In genomic region chr1:201955009-201955749, GRCh38 we compare ENCODE assay signal across 1 cellular context.
TF ChIP-seq lines count a peak whose summit lies in the region.

TIMM17A (plus strand) TSS chr1:201955503; CDS start chr1:201955527, 24 bp downstream.

TF ChIP-seq in K562, 482 proteins besides CTCF, POLR2A, EP300 and RAD21 (continued from another document and continues in another):
- TF ChIP-seq ZBTB2 (IDR thresholded peaks at IDR 0.05) (peak; percentile 96), THRB (CRISPR knock-in tag; conservative IDR thresholded peaks at IDR 0.05) (peak; percentile 97), PATZ1 (CRISPR knock-in tag; IDR thresholded peaks at IDR 0.05; ENCODE audit: borderline replicate concordance) (no peak), ZFX (CRISPR knock-in tag; IDR thresholded peaks at IDR 0.05) (peak; percentile 89), TRIM28 (IDR thresholded peaks at IDR 0.05) (peak; percentile 87; the same call in 1 of the 2 replicates), HDAC2 (IDR thresholded peaks at IDR 0.05) (peak; percentile 93), USF1 (CRISPR knock-in tag; IDR thresholded peaks at IDR 0.05) (peak; percentile 58), ZNF184 (CRISPR knock-in tag; IDR thresholded peaks at IDR 0.05) (no peak), TBL1XR1 (IDR thresholded peaks at IDR 0.05; ENCODE audit: low read length in 2 of 2) (peak in 1 of 2 experiments; percentile 41; a peak in 1 of 4 replicates), AFF1 (IDR thresholded peaks at IDR 0.05; ENCODE audit: low read depth in 1 of 2, partially characterized antibody in 2 of 2) (peak in 1 of 2 experiments; percentile 80), ARHGAP35 (IDR thresholded peaks at IDR 0.05; ENCODE audit: partially characterized antibody) (peak; percentile 86), ZNF511 (CRISPR knock-in tag; IDR thresholded peaks at IDR 0.05) (peak; percentile 73), KDM5B (IDR thresholded peaks at IDR 0.05; ENCODE audit: insufficient replicate concordance, low read depth, low read length) (peak; percentile 97), SAP30 (IDR thresholded peaks at IDR 0.05; ENCODE audit: borderline replicate concordance, insufficient read depth, low read depth, low read length, poor library complexity, severe bottlenecking) (peak; percentile 86), CREB3 (tag; conservative IDR thresholded peaks at IDR 0.05; ENCODE audit: low read depth) (no peak), ESRRA (IDR thresholded peaks at IDR 0.05; ENCODE audit: borderline replicate concordance, low read depth) (peak; percentile 92), ZC3H11A (IDR thresholded peaks at IDR 0.05; ENCODE audit: low read depth, low read length) (no peak), AFF4 (CRISPR knock-in tag; IDR thresholded peaks at IDR 0.05) (peak; percentile 94), ZBTB33 (CRISPR knock-in tag; IDR thresholded peaks at IDR 0.05) (peak; percentile 50; the same call in 1 of the 2 replicates), MIER1 (IDR thresholded peaks at IDR 0.05; ENCODE audit: low read depth) (no peak; the same call in none of the 2 replicates), ZBTB11 (CRISPR knock-in tag; IDR thresholded peaks at IDR 0.05) (no peak), CAMTA2 (CRISPR knock-in tag; conservative IDR thresholded peaks at IDR 0.05) (no peak), ZNF699 (CRISPR knock-in tag; IDR thresholded peaks at IDR 0.05; ENCODE audit: insufficient replicate concordance) (no peak), CBX2 (IDR thresholded peaks at IDR 0.05; ENCODE audit: insufficient read depth, low read length, poor library complexity, severe bottlenecking) (no peak), TAF15 (IDR thresholded peaks at IDR 0.05; ENCODE audit: low read depth, low read length) (no peak), XRCC5 (IDR thresholded peaks at IDR 0.05; ENCODE audit: low read depth, low read length) (peak; percentile 74), SMAD4 (CRISPR knock-in tag; conservative IDR thresholded peaks at IDR 0.05) (peak; percentile 84; the same call in 1 of the 2 replicates)
